ENCODE assay signal across 9 cellular contexts in the genomic region with DNA sequence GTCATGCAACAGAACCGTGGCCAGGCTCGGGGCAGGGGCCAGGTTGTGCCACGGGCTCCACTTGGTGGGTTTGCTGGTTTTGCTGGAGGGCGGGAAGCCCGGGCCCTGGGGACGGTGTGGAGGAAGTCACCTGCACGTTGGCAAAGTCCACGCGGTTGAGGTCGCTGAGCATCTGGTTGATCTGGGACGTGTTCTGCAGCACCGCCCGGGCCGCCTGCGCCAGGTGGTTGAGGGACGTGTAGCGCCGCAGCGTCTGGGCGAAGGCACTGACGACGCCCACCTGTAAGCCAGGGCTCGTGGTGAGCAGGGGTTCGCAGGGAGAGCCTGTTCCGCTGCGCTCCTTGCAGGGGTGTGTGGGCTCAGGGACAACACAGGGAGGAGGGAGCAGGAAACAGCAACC.
"Had no signal": no experiment of that assay in that cellular context is flagged by ENCODE, and none has a peak within 500 bp of the region (broad histone marks: within the 10 kb centered on the region; RNA-seq: fewer than 3 reads in every experiment).

No MANE protein-coding gene starts in this region.

- H3K4me1 ChIP-seq: HAP-1 had no signal

- H3K36me3 ChIP-seq: HAP-1 had no signal

- H3K4me2 ChIP-seq: GM23338 had no signal

- H3K9me3 Mint-ChIP-seq: HFFc6 had no signal

- H3K27ac Mint-ChIP-seq: GM23338, HFFc6 had no signal

- H3K4me3 ChIP-seq: GM23338, HAP-1, K562 had no signal

- H3K4me1 Mint-ChIP-seq: GM23338 had no signal

- H3K9me3 ChIP-seq: HAP-1 had no signal

- H3K4me3 Mint-ChIP-seq: GM23338, HFFc6 had no signal

- H2AFZ ChIP-seq: GM23338 had no signal

- DNase-seq: H7, HFFc6, IMR-90, KG1 had no signal

- ATAC-seq: GM23338, HCT116, K562 had no signal

- FAIRE-seq: HTR-8/SVneo, K562 had no signal
